In the genomic region with DNA sequence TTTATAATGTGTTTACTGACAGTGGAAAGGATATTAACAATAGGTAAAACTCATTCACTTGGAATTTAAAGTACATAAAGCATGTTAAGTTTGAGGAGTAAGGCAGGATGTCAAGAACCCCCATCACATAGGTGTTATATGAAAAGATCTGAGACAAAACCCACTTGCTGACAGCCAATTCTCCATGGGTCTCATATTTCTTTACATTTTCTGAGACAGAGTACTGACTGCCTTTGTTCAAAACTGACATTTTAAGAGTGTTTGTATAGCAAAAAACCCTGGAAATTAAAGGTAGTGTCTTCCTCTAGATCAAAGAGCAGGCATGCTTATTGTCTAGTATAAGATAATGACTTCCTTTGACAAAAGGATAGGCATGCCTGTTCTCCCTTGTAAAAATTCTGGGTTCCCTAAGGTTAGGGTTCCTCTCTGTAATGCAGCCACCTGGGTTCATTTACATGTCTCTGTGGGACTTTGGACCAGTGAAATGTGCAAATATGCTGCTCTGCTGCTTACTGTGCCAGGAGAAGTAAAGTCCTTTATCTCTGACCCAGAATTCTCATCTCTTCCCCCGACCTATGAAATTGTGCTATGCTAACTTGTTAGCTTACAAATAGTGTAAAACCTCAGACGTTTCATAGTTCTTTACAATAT, we compare ENCODE assay signal across 1 cellular context.
A peak's percentile ranks its signal among the peaks of the same experiment; 100 is the strongest.
TF ChIP-seq lines count a peak whose summit lies in the region.

No MANE protein-coding gene starts in this region.

TF ChIP-seq in liver, 16 proteins besides CTCF, POLR2A, EP300 and RAD21:
- TF ChIP-seq HNF4A (conservative IDR thresholded peaks at IDR 0.05): peak; percentile 74
- peak; percentile 13 to 18 for TF ChIP-seq RXRA (IDR thresholded peaks at IDR 0.05)
- peak; percentile 45 for TF ChIP-seq SP1 (IDR thresholded peaks at IDR 0.05)
- no peak for TF ChIP-seq NR2F2 (IDR thresholded peaks at IDR 0.05)
